ENCODE assay signal across 8 cellular contexts in genomic region chr1:6359568-6360496, GRCh38. TPM values are rescaled to one million over a fixed set of nuclear protein-coding genes. Genes with fewer than 3 reads are reported as not detected.
A peak's percentile ranks its signal among the peaks of the same experiment; 100 is the strongest.
DNase-seq lines count a peak whose midpoint lies in the region; ATAC-seq and TF ChIP-seq lines count a peak whose summit lies in the region.

No MANE protein-coding gene starts in this region.

- H3K4me3 Mint-ChIP-seq in activated naive CD4-positive, alpha-beta T cell treated with anti-CD3 and anti-CD28 coated beads, Interleukin-2, amount 50 U/mL, for 24 hours, result peak overlapping the region; percentile 63

- H3K27ac ChIP-seq in right cardiac atrium (ENCODE audit: low read length) (peak overlapping the region; percentile 24), spleen (peak overlapping the region; percentile 61 to 89 (median 86))

- TF ChIP-seq POLR2A in spleen (IDR thresholded peaks at IDR 0.05), result no peak

- H3K27ac Mint-ChIP-seq in activated naive CD4-positive, alpha-beta T cell treated with anti-CD3 and anti-CD28 coated beads, Interleukin-2, amount 50 U/mL, for 24 hours, result peak overlapping the region; percentile 70

- peaks cover 2% of the 10 kb centered on the region for H3K4me1 ChIP-seq in right cardiac atrium (ENCODE audit: control insufficient read depth, insufficient read depth, low read length)
- H3K4me1 ChIP-seq in spleen, result peaks cover 28 to 77% (median 46%) of the 10 kb centered on the region in 6 donors

- H3K4me1 Mint-ChIP-seq in activated naive CD4-positive, alpha-beta T cell treated with anti-CD3 and anti-CD28 coated beads, Interleukin-2, amount 50 U/mL, for 24 hours, result peaks cover 58% of the 10 kb centered on the region

- H3K27me3 Mint-ChIP-seq in activated naive CD4-positive, alpha-beta T cell treated with anti-CD3 and anti-CD28 coated beads, Interleukin-2, amount 50 U/mL, for 24 hours, result no peaks in the 10 kb centered on the region

- TF ChIP-seq CTCF in spleen (IDR thresholded peaks at IDR 0.05 in 8 of 11, conservative IDR thresholded peaks at IDR 0.05 in 3 of 11), result peak in 1 of 11 experiments; percentile 26

- H3K9me3 ChIP-seq in right cardiac atrium (ENCODE audit: control insufficient read depth, low read length), result no peaks in the 10 kb centered on the region
- no peaks in the 10 kb centered on the region for H3K9me3 ChIP-seq in spleen

- DNase-seq in OCI-M1 (lab: John Stamatoyannopoulos, UW), result peak; percentile 95
- DNase-seq in right cardiac atrium, result peak; percentile 71 to 90 (median 84)
- DNase-seq in spleen, result peak; percentile 89
- no peak for DNase-seq in epidermal melanocyte (ENCODE audit: insufficient read length, low spot score)
- no peak for DNase-seq in NCI-H1048 (lab: John Stamatoyannopoulos, UW)

- H3K27me3 ChIP-seq in right cardiac atrium (ENCODE audit: control insufficient read depth, insufficient read depth), result no peaks in the 10 kb centered on the region
- H3K27me3 ChIP-seq in spleen (replicated peaks in 1 of 7), result no peaks in the 10 kb centered on the region

- H3K36me3 Mint-ChIP-seq in activated naive CD4-positive, alpha-beta T cell treated with anti-CD3 and anti-CD28 coated beads, Interleukin-2, amount 50 U/mL, for 24 hours, result no peaks in the 10 kb centered on the region

- 44% methylated on average over 17 of the region's 17 CpGs for WGBS in right cardiac atrium
- WGBS in spleen, 5 donors, result 41 to 62% (median 46%) methylated on average over 13 to 17 of the region's 17 CpGs

- H3K9me3 Mint-ChIP-seq in activated naive CD4-positive, alpha-beta T cell treated with anti-CD3 and anti-CD28 coated beads, Interleukin-2, amount 50 U/mL, for 24 hours, result no peaks in the 10 kb centered on the region

- H3K4me3 ChIP-seq in right cardiac atrium (ENCODE audit: low read length) (no peak overlapping the region), spleen (peak overlapping the region in 3 of 8 donors; percentile 4 to 46 (median 8))

- H3K36me3 ChIP-seq in spleen, result no peaks in the 10 kb centered on the region

- ATAC-seq in GM18517 (IDR thresholded peaks at IDR 0.05; ENCODE audit: unreplicated experiment) (peak; percentile 79), HG02798 (IDR thresholded peaks at IDR 0.05; ENCODE audit: poor library complexity, unreplicated experiment) (peak; percentile 88), right cardiac atrium (peak; percentile 76 to 85)

- intact Hi-C loops in right cardiac atrium (cut with DNase I) (loop anchor here (5.0 to 10.0 kb wide), 3 partner anchors 42 to 47 kb away; no protein-coding TSS in a partner anchor), spleen (cut with DNase I; ENCODE audit: low total_unique reads) (loop anchor here (5.0 kb wide), 1 partner anchor 42 kb away; no protein-coding TSS in a partner anchor)

RNA-seq across cellular contexts. Expression of gene ACOT7, which starts 33.7 kb away (rescaled TPM):
- total RNA-seq in right cardiac atrium, result 1 to 10 TPM; 5.9 to 9.5 (median 7.9) TPM
- polyA plus RNA-seq in right cardiac atrium, result 7.5 TPM
- 10 to 100 TPM; 11.3 to 31.5 (median 18.1) TPM for total RNA-seq in spleen
- polyA plus RNA-seq in spleen, result 10 to 100 TPM; 10.6 to 26.7 (median 22.5) TPM

RNA-seq across cellular contexts. Expression of gene HES2, which starts 59.9 kb away (rescaled TPM):
- total RNA-seq in right cardiac atrium, result under 1 TPM in 1 of 4 donors, not detected in 3; 0.17 TPM
- polyA plus RNA-seq in right cardiac atrium, result not detected
- total RNA-seq in spleen, result under 1 TPM in 2 of 7 donors, not detected in 5; 0.22 to 0.26 TPM
- 1 to 10 TPM in 1 of 3 donors, under 1 TPM in 1, not detected in 1; 0.02 to 1.3 TPM for polyA plus RNA-seq in spleen

Comparison
In these comparisons a context has a peak if more than half of its experiments do, and no peak if none do; other contexts are left out.
1. DNase-seq: peak in OCI-M1 (single experiment), right cardiac atrium (3 of 3) and spleen (single experiment); none in epidermal melanocyte (single experiment) and NCI-H1048 (single experiment).
2. Peak in every context shown above with its lines, with median percentiles within 50 percentile points of each other: ATAC-seq.